29 cellular contexts compared by ENCODE assay signal in genomic region chr17:43380307-43380706, GRCh38.
"Had no signal": no experiment of that assay in that cellular context is flagged by ENCODE, and none has a peak within 500 bp of the region (broad histone marks: within the 10 kb centered on the region; RNA-seq: fewer than 3 reads in every experiment).

No MANE protein-coding gene starts in this region.

- H3K27ac ChIP-seq: adrenal gland had no signal

- H3K4me3 Mint-ChIP-seq: activated CD4-positive, alpha-beta T cell treated with anti-CD3 and anti-CD28 coated beads for 36 hours; activated CD4-positive, alpha-beta T cell treated with anti-CD3 and anti-CD28 coated beads, Interleukin-2, amount 10 ng/mL, durations not matched to agents 7 days and 5 days; activated CD8-positive, alpha-beta T cell treated with anti-CD3 and anti-CD28 coated beads, Interleukin-2, amount 10 ng/mL, durations not matched to agents 7 days and 5 days; activated naive CD4-positive, alpha-beta T cell treated with anti-CD3 and anti-CD28 coated beads for 36 hours; activated T-cell treated with anti-CD3 and anti-CD28 coated beads, Interleukin-2, amount 50 U/mL, for 24 hours; brain; WTC11 had no signal

- H3K4me3 ChIP-seq: adrenal gland had no signal

- DNase-seq: activated CD4-positive, alpha-beta T cell treated with anti-CD3 and anti-CD28 coated beads for 36 hours; activated CD4-positive, alpha-beta T cell treated with anti-CD3 and anti-CD28 coated beads, Interleukin-2, amount 10 ng/mL, durations not matched to agents 7 days and 5 days; activated CD4-positive, alpha-beta T cell treated with anti-CD3 and anti-CD28 coated beads, Interleukin-2, amount 50 U/mL, for 48 hours; activated CD8-positive, alpha-beta T cell treated with anti-CD3 and anti-CD28 coated beads, Interleukin-2, amount 10 ng/mL, durations not matched to agents 7 days and 5 days; activated gamma-delta T cell treated with Interleukin-2 at 50 U/mL for 16 hours; activated naive CD4-positive, alpha-beta T cell treated with anti-CD3 and anti-CD28 coated beads for 36 hours; activated T-cell treated with anti-CD3 and anti-CD28 coated beads, Interleukin-2, amount 50 U/mL, for 24 hours; adrenal gland; central memory CD4-positive, alpha-beta T cell; NCI-H1092 treated with DMSO at 0.1 percent for 48 hours; NCI-H1417; NCI-H146; NCI-H187; NCI-H2029 treated with DMSO at 0.1 percent for 48 hours; NCI-H2107; NCI-H2171; NCI-H510A; NCI-H526; NCI-H748 treated with DMSO at 0.1 percent for 48 hours; NK-92 treated with Interleukin-12 subunit alpha and Interleukin-12 subunit beta, amount 100 ng/mL, for 24 hours; Right ventricle myocardium superior; SW 1271; T-helper 1 cell; T-helper 2 cell; T-helper 9 cell had no signal

- H3K9me3 ChIP-seq: adrenal gland had no signal

- H3K27me3 ChIP-seq: adrenal gland had no signal

- H3K27ac Mint-ChIP-seq: activated CD4-positive, alpha-beta T cell treated with anti-CD3 and anti-CD28 coated beads for 36 hours; activated CD4-positive, alpha-beta T cell treated with anti-CD3 and anti-CD28 coated beads, Interleukin-2, amount 10 ng/mL, durations not matched to agents 7 days and 5 days; activated CD8-positive, alpha-beta T cell treated with anti-CD3 and anti-CD28 coated beads, Interleukin-2, amount 10 ng/mL, durations not matched to agents 7 days and 5 days; activated naive CD4-positive, alpha-beta T cell treated with anti-CD3 and anti-CD28 coated beads for 36 hours; activated naive CD4-positive, alpha-beta T cell treated with anti-CD3 and anti-CD28 coated beads, Interleukin-2, amount 50 U/mL, for 72 hours; activated T-cell treated with anti-CD3 and anti-CD28 coated beads, Interleukin-2, amount 50 U/mL, for 24 hours; brain; WTC11 had no signal

- H3K27me3 Mint-ChIP-seq: activated CD4-positive, alpha-beta T cell treated with anti-CD3 and anti-CD28 coated beads for 36 hours; activated CD4-positive, alpha-beta T cell treated with anti-CD3 and anti-CD28 coated beads, Interleukin-2, amount 10 ng/mL, durations not matched to agents 7 days and 5 days; activated T-cell treated with anti-CD3 and anti-CD28 coated beads, Interleukin-2, amount 50 U/mL, for 24 hours; brain had no signal

- H3K4me1 Mint-ChIP-seq: activated CD4-positive, alpha-beta T cell treated with anti-CD3 and anti-CD28 coated beads for 36 hours had no signal

- ATAC-seq: activated CD4-positive, alpha-beta T cell treated with anti-CD3 and anti-CD28 coated beads for 36 hours; activated CD4-positive, CD25-positive, alpha-beta regulatory T cell treated with anti-CD3 and anti-CD28 coated beads, Interleukin-2, amount 50 U/mL, for 24 hours; activated CD8-positive, alpha-beta T cell treated with anti-CD3 and anti-CD28 coated beads, Interleukin-2, amount 10 ng/mL, durations not matched to agents 7 days and 5 days; activated naive CD4-positive, alpha-beta T cell treated with anti-CD3 and anti-CD28 coated beads, Interleukin-2, amount 50 U/mL, for 72 hours; WTC11 had no signal

- H3K36me3 Mint-ChIP-seq: brain had no signal

- H3K36me3 ChIP-seq: adrenal gland had no signal
